ENCODE assay signal across 6 cellular contexts in genomic region chr1:156226116-156226538, GRCh38. TPM values are rescaled to one million over a fixed set of nuclear protein-coding genes. Genes with fewer than 3 reads are reported as not detected.
DNase-seq lines count a peak whose midpoint lies in the region; ATAC-seq and TF ChIP-seq lines count a peak whose summit lies in the region.
"Had no signal": no experiment of that assay in that cellular context is flagged by ENCODE, and none has a peak within 500 bp of the region (broad histone marks: within the 10 kb centered on the region; RNA-seq: fewer than 3 reads in every experiment).

No MANE protein-coding gene starts in this region.

- H3K36me3 ChIP-seq in lower lobe of right lung = peaks cover 82% of the 10 kb centered on the region

- DNase-seq in lower lobe of right lung = peak; percentile 8
- no peak for DNase-seq in SK-N-DZ (ENCODE audit: low spot score)
- DNase-seq: activated gamma-delta T cell had no signal

- peak; percentile 89 for ATAC-seq in GM19455 (IDR thresholded peaks at IDR 0.05; ENCODE audit: unreplicated experiment)
- peak; percentile 77 for ATAC-seq in HG03066 (IDR thresholded peaks at IDR 0.05; ENCODE audit: low read depth, unreplicated experiment)
- ATAC-seq in lower lobe of right lung = no peak
- ATAC-seq in esophagus mucosa = no peak

- no peak for TF ChIP-seq CTCF in lower lobe of right lung (IDR thresholded peaks at IDR 0.05)

- no peaks in the 10 kb centered on the region for H3K9me3 ChIP-seq in lower lobe of right lung

- H3K4me3 ChIP-seq in lower lobe of right lung = no peak overlapping the region

- intact Hi-C loops in lower lobe of right lung (cut with DNase I) = loop anchor here (5.0 kb wide), 1 partner anchor 79 kb away; no protein-coding TSS in a partner anchor

- H3K27ac ChIP-seq in lower lobe of right lung = no peak overlapping the region

- H3K27me3 ChIP-seq in lower lobe of right lung (ENCODE audit: low read depth) = no peaks in the 10 kb centered on the region

- H3K4me1 ChIP-seq in lower lobe of right lung = peaks cover 12% of the 10 kb centered on the region

RNA-seq across cellular contexts. Expression of gene PMF1, which starts 13.3 kb away (rescaled TPM):
- total RNA-seq in lower lobe of right lung (45.3 TPM), esophagus mucosa (44.3 TPM)
- polyA plus RNA-seq in SK-N-DZ (2014; cell fraction: cytosol; rRNA removed) = 180 and 248 TPM in 2 replicates
- 96.3 and 121 TPM in 2 replicates for polyA plus RNA-seq in SK-N-DZ (2014; cell fraction: nucleus; rRNA removed)

RNA-seq across cellular contexts. Expression of gene BGLAP, which starts 15.9 kb away (rescaled TPM):
- total RNA-seq in lower lobe of right lung (4.8 TPM), esophagus mucosa (0.28 TPM)
- polyA plus RNA-seq in SK-N-DZ (2014; cell fraction: cytosol; rRNA removed) = 0.45 and 0.74 TPM in 2 replicates
- polyA plus RNA-seq in SK-N-DZ (2014; cell fraction: nucleus; rRNA removed) = 5.9 and 10.0 TPM in 2 replicates

RNA-seq across cellular contexts. Expression of gene PAQR6, which starts 21.7 kb away (rescaled TPM):
- total RNA-seq in lower lobe of right lung (2.3 TPM), esophagus mucosa (2.0 TPM)
- 4.4 and 6.1 TPM in 2 replicates for polyA plus RNA-seq in SK-N-DZ (2014; cell fraction: cytosol; rRNA removed)
- polyA plus RNA-seq in SK-N-DZ (2014; cell fraction: nucleus; rRNA removed) = 86.1 and 87.6 TPM in 2 replicates

RNA-seq across cellular contexts. Expression of gene SLC25A44, which starts 32.2 kb away (rescaled TPM):
- 17.7 TPM for total RNA-seq in lower lobe of right lung
- total RNA-seq in esophagus mucosa = 12.7 TPM
- polyA plus RNA-seq in SK-N-DZ (2014; cell fraction: cytosol; rRNA removed) = 16.7 and 16.9 TPM in 2 replicates
- polyA plus RNA-seq in SK-N-DZ (2014; cell fraction: nucleus; rRNA removed) = 9.0 and 15.9 TPM in 2 replicates

RNA-seq across cellular contexts. Expression of gene SMG5, which starts 56.5 kb away (rescaled TPM):
- total RNA-seq in lower lobe of right lung = 68.9 TPM
- total RNA-seq in esophagus mucosa = 38.0 TPM
- 113 and 122 TPM in 2 replicates for polyA plus RNA-seq in SK-N-DZ (2014; cell fraction: cytosol; rRNA removed)
- polyA plus RNA-seq in SK-N-DZ (2014; cell fraction: nucleus; rRNA removed) = 400 and 461 TPM in 2 replicates

Comparison
In these comparisons a context has a peak if more than half of its experiments do, and no peak if none do; other contexts are left out.
1. ATAC-seq: peak in GM19455 (single experiment) and HG03066 (single experiment); none in lower lobe of right lung (0 of 2) and esophagus mucosa (single experiment).